In the genomic region with DNA sequence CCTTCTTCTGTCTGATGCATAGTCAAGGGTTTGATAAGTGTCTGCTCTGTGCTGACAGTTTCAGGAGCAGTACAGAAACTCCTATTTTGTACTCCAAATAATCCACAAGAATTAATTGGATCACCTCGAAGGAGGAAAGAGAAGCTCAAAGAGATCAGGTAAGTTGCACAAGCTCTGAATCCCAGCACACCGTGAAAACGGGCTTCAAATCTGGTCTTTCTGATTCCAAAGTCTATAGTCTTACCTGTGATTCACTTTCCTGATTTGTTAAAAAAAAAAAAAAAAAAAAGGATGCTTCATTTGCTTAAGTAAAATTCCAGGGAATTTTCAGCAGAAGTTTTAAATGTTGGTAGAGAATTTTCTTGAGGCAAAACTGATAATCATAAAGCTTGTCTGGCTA, we compare ENCODE assay signal across 35 cellular contexts.
"Had no signal": no experiment of that assay in that cellular context is flagged by ENCODE, and none has a peak within 500 bp of the region (broad histone marks: within the 10 kb centered on the region; RNA-seq: fewer than 3 reads in every experiment).

No MANE protein-coding gene starts in this region.

- H3K9ac ChIP-seq: KMS-11 had no signal

- H3K27ac ChIP-seq: KMS-11 had no signal

- H3K36me3 ChIP-seq: MG63 had no signal

- H3K4me3 ChIP-seq: MG63 had no signal

- H3K4me2 ChIP-seq: KMS-11 had no signal

- DNase-seq: Karpas-422, Kasumi-1, MG63, MM.1S, MV-4-11, NCI-H1048, NCI-H1092, NCI-H1092 treated with DMSO at 0.1 percent for 48 hours, NCI-H1105, NCI-H1105 treated with DMSO at 0.1 percent for 48 hours, NCI-H1417, NCI-H1417 treated with DMSO at 0.1 percent for 48 hours, NCI-H1436, NCI-H1436 treated with DMSO at 0.1 percent for 48 hours, NCI-H146, NCI-H1694, NCI-H1694 treated with DMSO at 0.1 percent for 48 hours, NCI-H187, NCI-H187 treated with DMSO at 0.1 percent for 48 hours, NCI-H1930, NCI-H2029, NCI-H2029 treated with DMSO at 0.1 percent for 48 hours, NCI-H2081, NCI-H2081 treated with DMSO at 0.1 percent for 48 hours, NCI-H2107, NCI-H2171, NCI-H2171 treated with DMSO at 0.1 percent for 48 hours, NCI-H2227 treated with DMSO at 0.1 percent for 48 hours, NCI-H226, NCI-H345, NCI-H446, NCI-H446 treated with DMSO at 0.1 percent for 48 hours, NCI-H510A, NCI-H510A treated with DMSO at 0.1 percent for 48 hours had no signal
